2 cellular contexts compared by ENCODE assay signal in genomic region chr7:128939075-128939860, GRCh38.
A peak's percentile ranks its signal among the peaks of the same experiment; 100 is the strongest.
TF ChIP-seq lines count a peak whose summit lies in the region.

No MANE protein-coding gene starts in this region.

TF ChIP-seq in A549, 52 proteins besides CTCF, POLR2A, EP300 and RAD21:
- no peak for TF ChIP-seq CBX8 (IDR thresholded peaks at IDR 0.05)
- no peak for TF ChIP-seq SMC3 (IDR thresholded peaks at IDR 0.05)

TF ChIP-seq in HepG2, 621 proteins besides CTCF, POLR2A, EP300 and RAD21:
- TF ChIP-seq TAF1 (CRISPR knock-in tag; IDR thresholded peaks at IDR 0.05) (no peak), ZSCAN21 (CRISPR knock-in tag; IDR thresholded peaks at IDR 0.05; ENCODE audit: borderline replicate concordance) (peak; percentile 30; the same call in 1 of the 2 replicates), HNF1A (IDR thresholded peaks at IDR 0.05; ENCODE audit: low read depth) (no peak), HNF1A (CRISPR knock-in tag; IDR thresholded peaks at IDR 0.05; ENCODE audit: borderline replicate concordance) (no peak), HNRNPL (IDR thresholded peaks at IDR 0.05; ENCODE audit: low read depth, low read length) (peak; percentile 55; the same call in 1 of the 2 replicates), SAP130 (CRISPR knock-in tag; IDR thresholded peaks at IDR 0.05; ENCODE audit: low read depth) (peak; percentile 4; the same call in 1 of the 2 replicates)
